Comparison of ENCODE assay signal across 15 cellular contexts in genomic region chr2:127055786-127056076, GRCh38. TPM values are rescaled to one million over a fixed set of nuclear protein-coding genes. Genes with fewer than 3 reads are reported as not detected.
DNase-seq lines count a peak whose midpoint lies in the region; ATAC-seq and TF ChIP-seq lines count a peak whose summit lies in the region.
"Had no signal": no experiment of that assay in that cellular context is flagged by ENCODE, and none has a peak within 500 bp of the region (broad histone marks: within the 10 kb centered on the region; RNA-seq: fewer than 3 reads in every experiment).

No MANE protein-coding gene starts in this region.

- 84 to 91% (median 88%) methylated on average over 13 of the region's 13 CpGs for WGBS in psoas muscle, 3 donors

- H3K4me1 ChIP-seq in left ventricle myocardium inferior (peaks cover 3% of the 10 kb centered on the region), right atrium auricular region (peaks cover 0 to 7% of the 10 kb centered on the region in 2 donors), psoas muscle (peaks cover 60% of the 10 kb centered on the region)
- H3K4me1 ChIP-seq: HAP-1 had no signal

- DNase-seq in left ventricle myocardium inferior, result peak; percentile 7
- DNase-seq in right atrium auricular region (ENCODE audit: low spot score), result no peak
- peak; percentile 18 for DNase-seq in left ventricle myocardium superior
- DNase-seq in psoas muscle, result no peak
- no peak for DNase-seq in substantia nigra (lab: John Stamatoyannopoulos, UW)
- no peak for DNase-seq in C1 segment of cervical spinal cord (lab: John Stamatoyannopoulos, UW)
- DNase-seq in NCI-H526 treated with DMSO at 0.1 percent for 48 hours (lab: John Stamatoyannopoulos, UW), result no peak
- DNase-seq in ACHN, result no peak
- DNase-seq: AML-193, DMS153, DMS79, GDM1, GM23248 had no signal

- H3K4me3 ChIP-seq in left ventricle myocardium inferior (no peak overlapping the region), right atrium auricular region (no peak overlapping the region), psoas muscle (no peak overlapping the region)
- H3K4me3 ChIP-seq: GM23248, HAP-1 had no signal

- intact Hi-C loops in left ventricle myocardium inferior (cut with micrococcal nuclease) (no loop called here), left ventricle myocardium superior (cut with micrococcal nuclease) (no loop called here), psoas muscle (cut with DNase I) (no loop called here)

- H3K27me3 ChIP-seq in left ventricle myocardium inferior (ENCODE audit: low read depth) (no peaks in the 10 kb centered on the region), right atrium auricular region (no peaks in the 10 kb centered on the region), psoas muscle (ENCODE audit: insufficient read depth in 3 of 3, low read length in 2 of 3) (no peaks in the 10 kb centered on the region)

- H3K36me3 ChIP-seq in left ventricle myocardium inferior, result no peaks in the 10 kb centered on the region
- no peaks in the 10 kb centered on the region for H3K36me3 ChIP-seq in right atrium auricular region
- peaks cover 3 to 52% of the 10 kb centered on the region in 2 donors for H3K36me3 ChIP-seq in psoas muscle (ENCODE audit: insufficient read depth in 1 of 2, low read depth in 1 of 2)
- H3K36me3 ChIP-seq: HAP-1 had no signal

- in situ Hi-C loops in ACHN (cut with HindIII; ENCODE audit: low pct_ligation_motif_present, low pct_unique_long_range_greater_than_20kb, low sequenced_read_pairs), result no loop called here

- TF ChIP-seq CTCF in left ventricle myocardium inferior (IDR thresholded peaks at IDR 0.05; ENCODE audit: borderline replicate concordance) (no peak), right atrium auricular region (IDR thresholded peaks at IDR 0.05) (no peak), psoas muscle (IDR thresholded peaks at IDR 0.05) (no peak)

- H3K27ac ChIP-seq in left ventricle myocardium inferior (replicated peaks), result no peak overlapping the region
- no peak overlapping the region for H3K27ac ChIP-seq in right atrium auricular region
- peak overlapping the region; percentile 75 for H3K27ac ChIP-seq in psoas muscle
- peak overlapping the region; percentile 93 for H3K27ac ChIP-seq in substantia nigra (ENCODE audit: low read depth, low read length, poor library complexity, severe bottlenecking)
- H3K27ac ChIP-seq: GM23248 had no signal

- ATAC-seq in left ventricle myocardium superior, result no peak
- no peak for ATAC-seq in psoas muscle
- ATAC-seq: HepG2 had no signal

- H3K9me3 ChIP-seq in left ventricle myocardium inferior (replicated peaks) (no peaks in the 10 kb centered on the region), right atrium auricular region (no peaks in the 10 kb centered on the region), psoas muscle (no peaks in the 10 kb centered on the region)
- H3K9me3 ChIP-seq: HAP-1 had no signal

RNA-seq across cellular contexts. Expression of gene BIN1, which starts 51.2 kb away (rescaled TPM):
- 15.8 TPM for total RNA-seq in left ventricle myocardium inferior
- 10 to 100 TPM in 1 of 2 donors, 1 to 10 TPM in 1; 7.6 to 15.3 TPM for total RNA-seq in right atrium auricular region
- total RNA-seq in left ventricle myocardium superior, result 15.0 TPM
- 1,000 to 10,000 TPM; 1,036 to 1,643 (median 1,260) TPM for total RNA-seq in psoas muscle
- 1,000 to 10,000 TPM in 2 of 3 donors, 100 to 1,000 TPM in 1; 615 to 1,667 (median 1,547) TPM for polyA plus RNA-seq in psoas muscle

Comparison
In these comparisons a context has a peak if more than half of its experiments do, and no peak if none do; other contexts are left out.
1. DNase-seq: peak in left ventricle myocardium inferior (single experiment) and left ventricle myocardium superior (single experiment); none in right atrium auricular region (single experiment), psoas muscle (0 of 2), substantia nigra (0 of 49), C1 segment of cervical spinal cord (0 of 14), NCI-H526 treated with DMSO at 0.1 percent for 48 hours (single experiment) and ACHN (single experiment).
2. H3K27ac ChIP-seq: peak in psoas muscle (single experiment) and substantia nigra (single experiment); none in left ventricle myocardium inferior (single experiment) and right atrium auricular region (0 of 2).
3. RNA of gene BIN1, which starts 51.2 kb away (total RNA-seq): 1,036 to 1,643 TPM in psoas muscle; 15.8 TPM in left ventricle myocardium inferior (single experiment), 7.6 to 15.3 TPM in right atrium auricular region and 15.0 TPM in left ventricle myocardium superior (single experiment); every median in the first group is over 10 times any median in the second.